ENCODE assay signal across 10 cellular contexts in genomic region chr17:61757168-61757567, GRCh38.
DNase-seq lines count a peak whose midpoint lies in the region; ATAC-seq and TF ChIP-seq lines count a peak whose summit lies in the region.
"Had no signal": no experiment of that assay in that cellular context is flagged by ENCODE, and none has a peak within 500 bp of the region (broad histone marks: within the 10 kb centered on the region; RNA-seq: fewer than 3 reads in every experiment).

No MANE protein-coding gene starts in this region.

- peaks cover 13% of the 10 kb centered on the region for H3K9me3 Mint-ChIP-seq in activated CD8-positive, alpha-beta T cell treated with anti-CD3 and anti-CD28 coated beads, Interleukin-2, amount 10 ng/mL, durations not matched to agents 7 days and 5 days (ENCODE audit: insufficient read depth)
- peaks cover 2% of the 10 kb centered on the region for H3K9me3 Mint-ChIP-seq in activated CD8-positive, alpha-beta T cell treated with anti-CD3 and anti-CD28 coated beads for 36 hours

- H3K36me3 Mint-ChIP-seq in activated CD8-positive, alpha-beta T cell treated with anti-CD3 and anti-CD28 coated beads, Interleukin-2, amount 10 ng/mL, durations not matched to agents 7 days and 5 days (ENCODE audit: low read depth) = peaks cover 48% of the 10 kb centered on the region
- peaks cover 29% of the 10 kb centered on the region for H3K36me3 Mint-ChIP-seq in activated CD8-positive, alpha-beta T cell treated with anti-CD3 and anti-CD28 coated beads for 36 hours (ENCODE audit: low read depth)

- H3K9me3 ChIP-seq in gastrocnemius medialis = no peaks in the 10 kb centered on the region

- H3K27me3 Mint-ChIP-seq in activated CD8-positive, alpha-beta T cell treated with anti-CD3 and anti-CD28 coated beads, Interleukin-2, amount 10 ng/mL, durations not matched to agents 7 days and 5 days (ENCODE audit: low read depth) = no peaks in the 10 kb centered on the region
- no peaks in the 10 kb centered on the region for H3K27me3 Mint-ChIP-seq in activated CD8-positive, alpha-beta T cell treated with anti-CD3 and anti-CD28 coated beads for 36 hours
- H3K27me3 Mint-ChIP-seq: activated CD4-positive, alpha-beta memory T cell treated with anti-CD3 and anti-CD28 coated beads for 36 hours; activated naive CD8-positive, alpha-beta T cell had no signal

- peaks cover 14% of the 10 kb centered on the region for H3K4me1 Mint-ChIP-seq in activated CD8-positive, alpha-beta T cell treated with anti-CD3 and anti-CD28 coated beads, Interleukin-2, amount 10 ng/mL, durations not matched to agents 7 days and 5 days (ENCODE audit: low read depth)
- peaks cover 5% of the 10 kb centered on the region for H3K4me1 Mint-ChIP-seq in activated CD8-positive, alpha-beta T cell treated with anti-CD3 and anti-CD28 coated beads for 36 hours (ENCODE audit: low read depth)

- H3K27ac ChIP-seq in gastrocnemius medialis = no peak overlapping the region

- H3K27ac Mint-ChIP-seq in activated CD8-positive, alpha-beta T cell treated with anti-CD3 and anti-CD28 coated beads, Interleukin-2, amount 10 ng/mL, durations not matched to agents 7 days and 5 days = peak overlapping the region; percentile 26
- H3K27ac Mint-ChIP-seq in activated CD8-positive, alpha-beta T cell treated with anti-CD3 and anti-CD28 coated beads for 36 hours = no peak overlapping the region
- H3K27ac Mint-ChIP-seq: activated CD4-positive, alpha-beta memory T cell treated with anti-CD3 and anti-CD28 coated beads for 36 hours; activated naive CD8-positive, alpha-beta T cell had no signal

- TF ChIP-seq CTCF in activated CD8-positive, alpha-beta T cell treated with anti-CD3 and anti-CD28 coated beads for 36 hours (IDR thresholded peaks at IDR 0.05) = no peak
- no peak for TF ChIP-seq CTCF in gastrocnemius medialis (IDR thresholded peaks at IDR 0.05 in 4 of 5, conservative IDR thresholded peaks at IDR 0.05 in 1 of 5)

- in situ Hi-C loops in gastrocnemius medialis (cut with MboI; ENCODE audit: low sequenced_read_pairs in 4 of 4) = no loop called here

- no peaks in the 10 kb centered on the region for H3K36me3 ChIP-seq in gastrocnemius medialis

- no peak overlapping the region for H3K4me3 ChIP-seq in gastrocnemius medialis

- TF ChIP-seq POLR2A in gastrocnemius medialis (IDR thresholded peaks at IDR 0.05) = no peak

- no peaks in the 10 kb centered on the region for H3K27me3 ChIP-seq in gastrocnemius medialis

- intact Hi-C loops in activated CD8-positive, alpha-beta T cell treated with anti-CD3 and anti-CD28 coated beads for 36 hours (cut with micrococcal nuclease) = no loop called here
- intact Hi-C loops in gastrocnemius medialis (cut with DNase I; ENCODE audit: low total_unique reads) = no loop called here

- POLR2A ChIA-PET in activated CD8-positive, alpha-beta T cell treated with anti-CD3 and anti-CD28 coated beads, Interleukin-2, amount 10 ng/mL, durations not matched to agents 7 days and 5 days (lab: Charles Lee) = no interaction called here
- POLR2A ChIA-PET in activated CD8-positive, alpha-beta T cell treated with anti-CD3 and anti-CD28 coated beads for 36 hours (lab: Charles Lee) = no interaction called here

- CTCF ChIA-PET in activated CD8-positive, alpha-beta T cell treated with anti-CD3 and anti-CD28 coated beads, Interleukin-2, amount 10 ng/mL, durations not matched to agents 7 days and 5 days (lab: Charles Lee) = no interaction called here
- CTCF ChIA-PET in activated CD8-positive, alpha-beta T cell treated with anti-CD3 and anti-CD28 coated beads for 36 hours (lab: Charles Lee) = no interaction called here

- H3K4me3 Mint-ChIP-seq in activated CD8-positive, alpha-beta T cell treated with anti-CD3 and anti-CD28 coated beads, Interleukin-2, amount 10 ng/mL, durations not matched to agents 7 days and 5 days = no peak overlapping the region
- no peak overlapping the region for H3K4me3 Mint-ChIP-seq in activated CD8-positive, alpha-beta T cell treated with anti-CD3 and anti-CD28 coated beads for 36 hours
- H3K4me3 Mint-ChIP-seq: activated CD4-positive, alpha-beta memory T cell treated with anti-CD3 and anti-CD28 coated beads for 36 hours; activated naive CD8-positive, alpha-beta T cell had no signal

- ATAC-seq in activated CD8-positive, alpha-beta T cell treated with anti-CD3 and anti-CD28 coated beads, Interleukin-2, amount 10 ng/mL, durations not matched to agents 7 days and 5 days = no peak
- no peak for ATAC-seq in activated CD8-positive, alpha-beta T cell treated with anti-CD3 and anti-CD28 coated beads for 36 hours
- ATAC-seq in GM21717 (IDR thresholded peaks at IDR 0.05; ENCODE audit: unreplicated experiment) = peak; percentile 76
- ATAC-seq in HG03521 (IDR thresholded peaks at IDR 0.05; ENCODE audit: unreplicated experiment) = peak; percentile 74
- no peak for ATAC-seq in gastrocnemius medialis

- no peaks in the 10 kb centered on the region for H3K4me1 ChIP-seq in gastrocnemius medialis

- no peak for DNase-seq in activated CD8-positive, alpha-beta T cell treated with anti-CD3 and anti-CD28 coated beads, Interleukin-2, amount 10 ng/mL, durations not matched to agents 7 days and 5 days
- no peak for DNase-seq in activated CD8-positive, alpha-beta T cell treated with anti-CD3 and anti-CD28 coated beads for 36 hours
- DNase-seq in fibroblast of peridontal ligament (ENCODE audit: extremely low read depth) = peak; percentile 3
- DNase-seq in HK-2 (ENCODE audit: unreplicated experiment) = no peak
- DNase-seq in NCI-H774 (lab: John Stamatoyannopoulos, UW) = no peak
- DNase-seq in gastrocnemius medialis = no peak
- DNase-seq: activated CD4-positive, alpha-beta memory T cell treated with anti-CD3 and anti-CD28 coated beads for 36 hours had no signal

Comparison
In these comparisons a context has a peak if more than half of its experiments do, and no peak if none do; other contexts are left out.
1. ATAC-seq: peak in GM21717 (single experiment) and HG03521 (single experiment); none in activated CD8-positive, alpha-beta T cell treated with anti-CD3 and anti-CD28 coated beads, Interleukin-2, amount 10 ng/mL, durations not matched to agents 7 days and 5 days (single experiment), activated CD8-positive, alpha-beta T cell treated with anti-CD3 and anti-CD28 coated beads for 36 hours (single experiment) and gastrocnemius medialis (0 of 2).